8 cellular contexts compared by ENCODE assay signal in genomic region chr11:101582242-101583052, GRCh38.
DNase-seq lines count a peak whose midpoint lies in the region; TF ChIP-seq lines count a peak whose summit lies in the region.

No MANE protein-coding gene starts in this region.

- H3K4me3 ChIP-seq in astrocyte of the cerebellum (ENCODE audit: low read depth, low read length) (peak overlapping the region; percentile 47), iPS-11a (ENCODE audit: low read depth, low read length) (peak overlapping the region; percentile 69)

- in situ Hi-C loops in astrocyte of the cerebellum (cut with HindIII; ENCODE audit: low sequenced_read_pairs) = no loop called here

- peak; percentile 28 for DNase-seq in D341Med (ENCODE audit: low spot score)
- no peak for DNase-seq in astrocyte of the cerebellum (ENCODE audit: low read depth)
- peak; percentile 68 for DNase-seq in retina
- no peak for DNase-seq in NCI-H187 treated with DMSO at 0.1 percent for 48 hours (lab: John Stamatoyannopoulos, UW)
- no peak for DNase-seq in NCI-H1092 treated with DMSO at 0.1 percent for 48 hours (lab: John Stamatoyannopoulos, UW)
- no peak for DNase-seq in dedifferentiated amniotic fluid mesenchymal stem cell (ENCODE audit: extremely low spot score)
- no peak for DNase-seq in NCI-H2107 treated with DMSO at 0.1 percent for 48 hours (lab: John Stamatoyannopoulos, UW; ENCODE audit: unreplicated experiment)

- no peak for TF ChIP-seq CTCF in astrocyte of the cerebellum (IDR thresholded peaks at IDR 0.05; ENCODE audit: low read depth, low read length, missing control alignments)

Comparison
In these comparisons a context has a peak if more than half of its experiments do, and no peak if none do; other contexts are left out.
1. DNase-seq: peak in D341Med (single experiment) and retina (single experiment); none in astrocyte of the cerebellum (single experiment), NCI-H187 treated with DMSO at 0.1 percent for 48 hours (single experiment), NCI-H1092 treated with DMSO at 0.1 percent for 48 hours (single experiment), dedifferentiated amniotic fluid mesenchymal stem cell (single experiment) and NCI-H2107 treated with DMSO at 0.1 percent for 48 hours (single experiment).